ENCODE assay signal across 8 cellular contexts in the genomic region with DNA sequence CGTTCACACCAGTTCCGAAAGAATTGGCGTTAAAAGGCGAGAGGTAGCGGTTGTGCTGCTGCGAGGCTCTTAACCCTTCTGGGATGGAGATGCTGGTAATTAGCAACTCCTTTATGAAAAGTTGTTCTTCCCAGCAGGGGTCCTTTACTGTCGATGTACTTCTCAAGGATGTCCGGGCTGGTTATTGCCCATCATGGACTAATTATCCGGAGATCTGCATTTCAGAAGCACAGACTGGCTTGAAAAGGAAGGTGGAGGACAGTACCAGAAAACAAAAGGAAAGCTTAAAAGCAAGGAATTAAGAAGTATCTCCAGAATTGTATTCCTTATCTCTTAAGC. TPM values are rescaled to one million over a fixed set of nuclear protein-coding genes. Genes with fewer than 3 reads are reported as not detected.
DNase-seq lines count a peak whose midpoint lies in the region; ATAC-seq, FAIRE-seq and TF ChIP-seq lines count a peak whose summit lies in the region.

No MANE protein-coding gene starts in this region.

- H3K27ac ChIP-seq in osteoblast (ENCODE audit: low read depth, low read length), result no peak overlapping the region

- H3K27me3 Mint-ChIP-seq in effector memory CD8-positive, alpha-beta T cell, result peaks cover 50 to 51% of the 10 kb centered on the region in 2 donors

- H3K36me3 Mint-ChIP-seq in effector memory CD8-positive, alpha-beta T cell (ENCODE audit: insufficient read depth), result no peaks in the 10 kb centered on the region

- peaks cover 3% of the 10 kb centered on the region for H4K20me1 ChIP-seq in osteoblast (ENCODE audit: insufficient read depth, low read length)

- peaks cover 3 to 6% of the 10 kb centered on the region in 2 donors for H3K4me1 Mint-ChIP-seq in effector memory CD8-positive, alpha-beta T cell (ENCODE audit: low read depth in 2 of 2)

- H3K36me3 ChIP-seq in MG63 (no peaks in the 10 kb centered on the region), osteoblast (ENCODE audit: insufficient read depth, low read length) (no peaks in the 10 kb centered on the region)

- no peaks in the 10 kb centered on the region for H3K27me3 ChIP-seq in MG63
- peaks cover 19% of the 10 kb centered on the region for H3K27me3 ChIP-seq in osteoblast (ENCODE audit: insufficient read depth, low read length)

- H3K9me3 ChIP-seq in MG63 (no peaks in the 10 kb centered on the region), osteoblast (ENCODE audit: low read depth, low read length) (no peaks in the 10 kb centered on the region)

- no peak for ATAC-seq in effector memory CD8-positive, alpha-beta T cell (replicated peaks)
- ATAC-seq in GM21737 (IDR thresholded peaks at IDR 0.05; ENCODE audit: unreplicated experiment) (no peak), omental fat pad (ENCODE audit: low FRiP score) (no peak)

- H3K79me2 ChIP-seq in osteoblast (ENCODE audit: insufficient read depth, low read length), result peaks cover 8% of the 10 kb centered on the region

- no peaks in the 10 kb centered on the region for H3K9me3 Mint-ChIP-seq in effector memory CD8-positive, alpha-beta T cell

- H2AFZ ChIP-seq in osteoblast (ENCODE audit: low read length), result peak overlapping the region; percentile 19

- peak overlapping the region; percentile 77 for H3K4me3 ChIP-seq in MG63
- H3K4me3 ChIP-seq in osteoblast (ENCODE audit: insufficient read depth, low read length), result peak overlapping the region; percentile 78

- peak overlapping the region; percentile 84 for H3K4me2 ChIP-seq in osteoblast (ENCODE audit: insufficient read depth, low read length)

- H3K27ac Mint-ChIP-seq in effector memory CD8-positive, alpha-beta T cell, result no peak overlapping the region

- H3K4me1 ChIP-seq in osteoblast (ENCODE audit: insufficient read depth, low read length), result peaks cover 8% of the 10 kb centered on the region

- peak; percentile 25 for FAIRE-seq in D721Med (lab: Jason Lieb, UNC)

- TF ChIP-seq CTCF in D721Med (IDR thresholded peaks at IDR 0.05; ENCODE audit: insufficient read depth, missing control alignments) (no peak), osteoblast (IDR thresholded peaks at IDR 0.05; ENCODE audit: extremely low read depth, low read depth, low read length) (no peak), omental fat pad (IDR thresholded peaks at IDR 0.05) (no peak)

- DNase-seq in D721Med (ENCODE audit: insufficient read length, low spot score) (no peak), MG63 (no peak), osteoblast (ENCODE audit: insufficient read length, low spot score, missing footprints) (no peak), SIG-M5 (lab: John Stamatoyannopoulos, UW) (no peak), medulla oblongata (ENCODE audit: extremely low spot score) (no peak), omental fat pad (ENCODE audit: low spot score) (no peak)
- no peak for DNase-seq in effector memory CD8-positive, alpha-beta T cell

- peak overlapping the region; percentile 76 to 78 for H3K4me3 Mint-ChIP-seq in effector memory CD8-positive, alpha-beta T cell

RNA-seq across cellular contexts. Expression of a gene that starts 1.4 kb away (rescaled TPM):
- 1.5 and 2.0 TPM in 2 replicates for total RNA-seq in MG63 (2014; rRNA removed; shearing (Covaris generic); ENCODE audit: low replicate concordance)
- 18.3 and 37.6 TPM in 2 replicates for total RNA-seq in osteoblast
- total RNA-seq in omental fat pad, result 100 to 1,000 TPM in 1 of 4 donors, 10 to 100 TPM in 3; 20.5 to 108 (median 61.8) TPM
